ENCODE assay signal across 1 cellular context in the genomic region with DNA sequence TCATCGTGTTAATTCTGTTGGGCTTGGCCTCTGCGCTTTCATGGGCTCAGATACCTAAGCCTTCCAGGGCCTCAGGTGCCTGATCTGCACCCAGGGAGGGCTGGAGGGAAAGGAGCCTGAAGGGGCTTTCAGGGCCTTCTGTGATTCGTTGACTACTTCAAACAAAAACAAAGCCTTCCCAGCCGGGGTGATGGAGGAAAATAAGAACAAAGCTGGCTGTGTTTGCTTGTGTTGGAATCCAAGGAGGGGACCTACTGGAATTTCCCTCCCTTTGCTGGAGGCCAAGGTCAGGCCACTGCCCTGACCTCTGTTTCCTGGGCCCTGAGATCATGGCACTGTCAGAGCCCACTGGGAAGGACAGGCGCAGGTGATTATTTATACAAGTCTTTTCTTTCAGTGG.
TF ChIP-seq lines count a peak whose summit lies in the region.

No MANE protein-coding gene starts in this region.

TF ChIP-seq in HepG2, 621 proteins besides CTCF, POLR2A, EP300 and RAD21 (continued from another document and continues in another):
- TF ChIP-seq RERE (CRISPR knock-in tag; IDR thresholded peaks at IDR 0.05; ENCODE audit: low read depth) (no peak), ZC3H13 (CRISPR knock-in tag; IDR thresholded peaks at IDR 0.05) (no peak), NR2F6 (IDR thresholded peaks at IDR 0.05) (peak; percentile 98), NR2F6 (CRISPR knock-in tag; IDR thresholded peaks at IDR 0.05) (peak; percentile 99), NFE2L1 (CRISPR knock-in tag; IDR thresholded peaks at IDR 0.05; ENCODE audit: borderline replicate concordance) (no peak), FOXA3 (CRISPR knock-in tag; IDR thresholded peaks at IDR 0.05) (peak; percentile 64), AKNA (CRISPR knock-in tag; IDR thresholded peaks at IDR 0.05; ENCODE audit: borderline replicate concordance) (no peak), KLF13 (CRISPR knock-in tag; IDR thresholded peaks at IDR 0.05) (no peak), NR2C2 (CRISPR knock-in tag; IDR thresholded peaks at IDR 0.05; ENCODE audit: borderline replicate concordance) (peak; percentile 34; the same call in 1 of the 2 replicates), MAF1 (CRISPR knock-in tag; IDR thresholded peaks at IDR 0.05; ENCODE audit: borderline replicate concordance) (no peak), TARDBP (CRISPR knock-in tag; IDR thresholded peaks at IDR 0.05) (0 out of 2 replicates have a peak, but pooled peaks have one; percentile 48), CCAR2 (optimal IDR thresholded peaks at IDR 0.05; ENCODE audit: low read depth, low read length) (no peak), ZNF660 (CRISPR knock-in tag; IDR thresholded peaks at IDR 0.05; ENCODE audit: borderline replicate concordance, low read depth) (no peak), TOPORS (CRISPR knock-in tag; IDR thresholded peaks at IDR 0.05) (no peak), ZNF260 (CRISPR knock-in tag; IDR thresholded peaks at IDR 0.05; ENCODE audit: borderline replicate concordance, low read depth) (no peak), GPN1 (CRISPR knock-in tag; IDR thresholded peaks at IDR 0.05; ENCODE audit: borderline replicate concordance) (no peak), ZNF576 (CRISPR knock-in tag; IDR thresholded peaks at IDR 0.05) (no peak), ZNF749 (CRISPR knock-in tag; IDR thresholded peaks at IDR 0.05; ENCODE audit: borderline replicate concordance) (no peak), KDM5A (IDR thresholded peaks at IDR 0.05; ENCODE audit: borderline replicate concordance, low read length) (no peak), MLX (CRISPR knock-in tag; IDR thresholded peaks at IDR 0.05) (no peak), ZNF451 (CRISPR knock-in tag; IDR thresholded peaks at IDR 0.05) (no peak), SCMH1 (CRISPR knock-in tag; IDR thresholded peaks at IDR 0.05; ENCODE audit: borderline replicate concordance) (no peak), HMG20B (CRISPR knock-in tag; conservative IDR thresholded peaks at IDR 0.05) (peak; percentile 78), CAMTA2 (CRISPR knock-in tag; IDR thresholded peaks at IDR 0.05; ENCODE audit: borderline replicate concordance) (no peak), TAF15 (IDR thresholded peaks at IDR 0.05; ENCODE audit: low read depth, low read length, poor library complexity, severe bottlenecking) (no peak), FOXM1 (CRISPR knock-in tag; IDR thresholded peaks at IDR 0.05) (no peak), KAT8 (CRISPR knock-in tag; IDR thresholded peaks at IDR 0.05) (peak; percentile 40; the same call in 1 of the 2 replicates), CENPX (CRISPR knock-in tag; IDR thresholded peaks at IDR 0.05) (no peak), ZNF530 (CRISPR knock-in tag; IDR thresholded peaks at IDR 0.05; ENCODE audit: low read depth) (no peak), SIX4 (CRISPR knock-in tag; IDR thresholded peaks at IDR 0.05) (no peak), CREB3 (CRISPR knock-in tag; IDR thresholded peaks at IDR 0.05) (no peak), PHF21A (CRISPR knock-in tag; IDR thresholded peaks at IDR 0.05) (peak; percentile 70)
- TF ChIP-seq, protein P1, sequence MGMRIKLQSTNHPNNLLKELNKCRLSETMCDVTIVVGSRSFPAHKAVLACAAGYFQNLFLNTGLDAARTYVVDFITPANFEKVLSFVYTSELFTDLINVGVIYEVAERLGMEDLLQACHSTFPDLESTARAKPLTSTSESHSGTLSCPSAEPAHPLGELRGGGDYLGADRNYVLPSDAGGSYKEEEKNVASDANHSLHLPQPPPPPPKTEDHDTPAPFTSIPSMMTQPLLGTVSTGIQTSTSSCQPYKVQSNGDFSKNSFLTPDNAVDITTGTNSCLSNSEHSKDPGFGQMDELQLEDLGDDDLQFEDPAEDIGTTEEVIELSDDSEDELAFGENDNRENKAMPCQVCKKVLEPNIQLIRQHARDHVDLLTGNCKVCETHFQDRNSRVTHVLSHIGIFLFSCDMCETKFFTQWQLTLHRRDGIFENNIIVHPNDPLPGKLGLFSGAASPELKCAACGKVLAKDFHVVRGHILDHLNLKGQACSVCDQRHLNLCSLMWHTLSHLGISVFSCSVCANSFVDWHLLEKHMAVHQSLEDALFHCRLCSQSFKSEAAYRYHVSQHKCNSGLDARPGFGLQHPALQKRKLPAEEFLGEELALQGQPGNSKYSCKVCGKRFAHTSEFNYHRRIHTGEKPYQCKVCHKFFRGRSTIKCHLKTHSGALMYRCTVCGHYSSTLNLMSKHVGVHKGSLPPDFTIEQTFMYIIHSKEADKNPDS (CRISPR knock-in tag; IDR thresholded peaks at IDR 0.05), result no peak
- TF ChIP-seq, protein P2, sequence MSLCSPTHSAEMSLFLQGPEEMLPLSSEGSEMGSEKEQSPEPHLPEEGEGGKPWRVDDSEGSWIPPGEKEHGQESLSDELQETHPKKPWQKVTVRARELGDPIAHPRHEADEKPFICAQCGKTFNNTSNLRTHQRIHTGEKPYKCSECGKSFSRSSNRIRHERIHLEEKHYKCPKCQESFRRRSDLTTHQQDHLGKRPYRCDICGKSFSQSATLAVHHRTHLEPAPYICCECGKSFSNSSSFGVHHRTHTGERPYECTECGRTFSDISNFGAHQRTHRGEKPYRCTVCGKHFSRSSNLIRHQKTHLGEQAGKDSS (CRISPR knock-in tag; IDR thresholded peaks at IDR 0.05; ENCODE audit: borderline replicate concordance, low read depth), result no peak
- TF ChIP-seq, protein P3, sequence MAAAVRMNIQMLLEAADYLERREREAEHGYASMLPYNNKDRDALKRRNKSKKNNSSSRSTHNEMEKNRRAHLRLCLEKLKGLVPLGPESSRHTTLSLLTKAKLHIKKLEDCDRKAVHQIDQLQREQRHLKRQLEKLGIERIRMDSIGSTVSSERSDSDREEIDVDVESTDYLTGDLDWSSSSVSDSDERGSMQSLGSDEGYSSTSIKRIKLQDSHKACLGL (CRISPR knock-in tag; IDR thresholded peaks at IDR 0.05), result no peak
- TF ChIP-seq, protein P4, sequence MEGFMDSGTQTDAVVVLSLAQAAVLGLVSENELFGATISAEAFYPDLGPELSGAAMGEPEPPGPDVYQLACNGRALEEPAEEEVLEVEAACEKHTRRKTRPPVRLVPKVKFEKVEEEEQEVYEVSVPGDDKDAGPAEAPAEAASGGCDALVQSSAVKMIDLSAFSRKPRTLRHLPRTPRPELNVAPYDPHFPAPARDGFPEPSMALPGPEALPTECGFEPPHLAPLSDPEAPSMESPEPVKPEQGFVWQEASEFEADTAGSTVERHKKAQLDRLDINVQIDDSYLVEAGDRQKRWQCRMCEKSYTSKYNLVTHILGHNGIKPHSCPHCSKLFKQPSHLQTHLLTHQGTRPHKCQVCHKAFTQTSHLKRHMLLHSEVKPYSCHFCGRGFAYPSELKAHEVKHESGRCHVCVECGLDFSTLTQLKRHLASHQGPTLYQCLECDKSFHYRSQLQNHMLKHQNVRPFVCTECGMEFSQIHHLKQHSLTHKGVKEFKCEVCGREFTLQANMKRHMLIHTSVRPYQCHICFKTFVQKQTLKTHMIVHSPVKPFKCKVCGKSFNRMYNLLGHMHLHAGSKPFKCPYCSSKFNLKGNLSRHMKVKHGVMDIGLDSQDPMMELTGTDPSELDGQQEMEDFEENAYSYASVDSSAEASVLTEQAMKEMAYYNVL (CRISPR knock-in tag; IDR thresholded peaks at IDR 0.05; ENCODE audit: borderline replicate concordance), result 0 out of 2 replicates have a peak, but pooled peaks have one; percentile 73
- TF ChIP-seq, protein P5, sequence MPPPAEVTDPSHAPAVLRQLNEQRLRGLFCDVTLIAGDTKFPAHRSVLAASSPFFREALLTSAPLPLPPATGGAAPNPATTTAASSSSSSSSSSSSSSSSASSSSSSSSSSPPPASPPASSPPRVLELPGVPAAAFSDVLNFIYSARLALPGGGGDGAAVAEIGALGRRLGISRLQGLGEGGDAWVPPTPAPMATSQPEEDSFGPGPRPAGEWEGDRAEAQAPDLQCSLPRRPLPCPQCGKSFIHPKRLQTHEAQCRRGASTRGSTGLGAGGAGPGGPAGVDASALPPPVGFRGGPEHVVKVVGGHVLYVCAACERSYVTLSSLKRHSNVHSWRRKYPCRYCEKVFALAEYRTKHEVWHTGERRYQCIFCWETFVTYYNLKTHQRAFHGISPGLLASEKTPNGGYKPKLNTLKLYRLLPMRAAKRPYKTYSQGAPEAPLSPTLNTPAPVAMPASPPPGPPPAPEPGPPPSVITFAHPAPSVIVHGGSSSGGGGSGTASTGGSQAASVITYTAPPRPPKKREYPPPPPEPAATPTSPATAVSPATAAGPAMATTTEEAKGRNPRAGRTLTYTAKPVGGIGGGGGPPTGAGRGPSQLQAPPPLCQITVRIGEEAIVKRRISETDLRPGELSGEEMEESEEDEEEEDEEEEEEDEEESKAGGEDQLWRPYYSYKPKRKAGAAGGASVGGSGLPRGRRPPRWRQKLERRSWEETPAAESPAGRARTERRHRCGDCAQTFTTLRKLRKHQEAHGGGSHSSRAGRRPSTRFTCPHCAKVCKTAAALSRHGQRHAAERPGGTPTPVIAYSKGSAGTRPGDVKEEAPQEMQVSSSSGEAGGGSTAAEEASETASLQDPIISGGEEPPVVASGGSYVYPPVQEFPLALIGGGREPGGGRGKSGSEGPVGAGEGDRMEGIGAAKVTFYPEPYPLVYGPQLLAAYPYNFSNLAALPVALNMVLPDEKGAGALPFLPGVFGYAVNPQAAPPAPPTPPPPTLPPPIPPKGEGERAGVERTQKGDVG (CRISPR knock-in tag; IDR thresholded peaks at IDR 0.05; ENCODE audit: borderline replicate concordance), result no peak
